ENCODE assay signal across 10 cellular contexts in genomic region chr9:83935276-83935890, GRCh38. TPM values are rescaled to one million over a fixed set of nuclear protein-coding genes. Genes with fewer than 3 reads are reported as not detected.
DNase-seq lines count a peak whose midpoint lies in the region; TF ChIP-seq lines count a peak whose summit lies in the region.
"Had no signal": no experiment of that assay in that cellular context is flagged by ENCODE, and none has a peak within 500 bp of the region (broad histone marks: within the 10 kb centered on the region; RNA-seq: fewer than 3 reads in every experiment).

No MANE protein-coding gene starts in this region.

- H3K9me3 ChIP-seq in breast epithelium = no peaks in the 10 kb centered on the region
- no peaks in the 10 kb centered on the region for H3K9me3 ChIP-seq in transverse colon

- intact Hi-C loops in breast epithelium (cut with DNase I; ENCODE audit: low total_unique reads) = loop anchor here (5.0 kb wide), 1 partner anchor 322 kb away; no protein-coding TSS in a partner anchor
- intact Hi-C loops in transverse colon (cut with DNase I; ENCODE audit: low total_unique reads) = loop anchor here (5.0 kb wide), 2 partner anchors 237 to 327 kb away; no protein-coding TSS in a partner anchor

- TF ChIP-seq CTCF in breast epithelium (IDR thresholded peaks at IDR 0.05) (no peak), transverse colon (IDR thresholded peaks at IDR 0.05) (no peak)

- H3K36me3 ChIP-seq in breast epithelium = no peaks in the 10 kb centered on the region
- peaks cover 0 to 4% (median 0%) of the 10 kb centered on the region in 4 donors for H3K36me3 ChIP-seq in transverse colon

- H3K27me3 ChIP-seq in breast epithelium = no peaks in the 10 kb centered on the region
- no peaks in the 10 kb centered on the region for H3K27me3 ChIP-seq in transverse colon

- in situ Hi-C loops in transverse colon (cut with MboI; ENCODE audit: low pct_ligation_motif_present in 1 of 4, low pct_unique_long_range_greater_than_20kb in 1 of 4, low sequenced_read_pairs in 3 of 4) = loop anchor here (5.0 to 25.0 kb wide), 6 partner anchors 227 to 379 kb away; no protein-coding TSS in a partner anchor

- no peak for TF ChIP-seq EP300 in transverse colon (IDR thresholded peaks at IDR 0.05; ENCODE audit: low read depth)

- no peak overlapping the region for H3K4me3 ChIP-seq in breast epithelium
- H3K4me3 ChIP-seq in transverse colon = no peak overlapping the region

- WGBS in transverse colon (ENCODE audit: low coverage in 1 of 2), 2 donors = 73 to 74% methylated on average over 3 of the region's 3 CpGs

- TF ChIP-seq POLR2A in breast epithelium (IDR thresholded peaks at IDR 0.05) = no peak
- TF ChIP-seq POLR2A in transverse colon (IDR thresholded peaks at IDR 0.05) = no peak

- DNase-seq in DMS 273 (lab: John Stamatoyannopoulos, UW; ENCODE audit: unreplicated experiment) (peak; percentile 74), NCI-H1105 treated with DMSO at 0.1 percent for 48 hours (lab: John Stamatoyannopoulos, UW) (peak; percentile 70), breast epithelium (ENCODE audit: low spot score in 2 of 2) (no peak), myocyte (ENCODE audit: low read depth) (peak; percentile 86), transverse colon (no peak), NCI-H526 (lab: John Stamatoyannopoulos, UW) (no peak), NCI-H345 (lab: John Stamatoyannopoulos, UW) (no peak), D341Med (ENCODE audit: low spot score) (no peak)
- DNase-seq: activated naive CD8-positive, alpha-beta T cell treated with anti-CD3 and anti-CD28 coated beads, Interleukin-2, amount 10 ng/mL, durations not matched to agents 7 days and 5 days; NK-92 treated with Interleukin-12 subunit alpha and Interleukin-12 subunit beta, amount 100 ng/mL, for 24 hours had no signal

- H3K27ac ChIP-seq in breast epithelium = peak overlapping the region; percentile 16 to 40
- H3K27ac ChIP-seq in transverse colon = no peak overlapping the region

- no peaks in the 10 kb centered on the region for H3K4me1 ChIP-seq in breast epithelium
- peaks cover 0 to 5% (median 4%) of the 10 kb centered on the region in 4 donors for H3K4me1 ChIP-seq in transverse colon

RNA-seq across cellular contexts. Expression of gene KIF27, which starts 14.2 kb away (rescaled TPM):
- 10 to 100 TPM in 2 of 3 donors, 1 to 10 TPM in 1; 6.9 to 16.1 (median 11.5) TPM for total RNA-seq in breast epithelium
- total RNA-seq in myocyte = 1.4 and 2.6 TPM in 2 replicates
- polyA plus RNA-seq in myocyte (2012) = 1.1 TPM
- 1 to 10 TPM in 3 of 4 donors, under 1 TPM in 1; 0.75 to 5.2 (median 3.6) TPM for total RNA-seq in transverse colon

RNA-seq across cellular contexts. Expression of gene HNRNPK, which starts 44.6 kb away (rescaled TPM):
- total RNA-seq in breast epithelium = 100 to 1,000 TPM; 462 to 657 (median 527) TPM
- 486 and 592 TPM in 2 replicates for total RNA-seq in myocyte
- 367 TPM for polyA plus RNA-seq in myocyte (2012)
- 100 to 1,000 TPM; 132 to 406 (median 278) TPM for total RNA-seq in transverse colon

RNA-seq across cellular contexts. Expression of gene RMI1, which starts 45.2 kb away (rescaled TPM):
- total RNA-seq in breast epithelium (1 to 10 TPM; 3.7 to 6.2 (median 6.1) TPM), myocyte (1.6 and 2.7 TPM in 2 replicates), transverse colon (10 to 100 TPM in 2 of 4 donors, 1 to 10 TPM in 2; 1.8 to 13.1 (median 9.1) TPM)
- polyA plus RNA-seq in myocyte (2012) = 2.4 TPM

Comparison
In these comparisons a context has a peak if more than half of its experiments do, and no peak if none do; other contexts are left out.
1. DNase-seq: peak in DMS 273 (single experiment), NCI-H1105 treated with DMSO at 0.1 percent for 48 hours (single experiment) and myocyte (single experiment); none in breast epithelium (0 of 2), transverse colon (single experiment), NCI-H526 (0 of 2), NCI-H345 (single experiment) and D341Med (single experiment).
2. H3K27ac ChIP-seq: peak in breast epithelium (2 of 2); none in transverse colon (0 of 4).